In the genomic region with DNA sequence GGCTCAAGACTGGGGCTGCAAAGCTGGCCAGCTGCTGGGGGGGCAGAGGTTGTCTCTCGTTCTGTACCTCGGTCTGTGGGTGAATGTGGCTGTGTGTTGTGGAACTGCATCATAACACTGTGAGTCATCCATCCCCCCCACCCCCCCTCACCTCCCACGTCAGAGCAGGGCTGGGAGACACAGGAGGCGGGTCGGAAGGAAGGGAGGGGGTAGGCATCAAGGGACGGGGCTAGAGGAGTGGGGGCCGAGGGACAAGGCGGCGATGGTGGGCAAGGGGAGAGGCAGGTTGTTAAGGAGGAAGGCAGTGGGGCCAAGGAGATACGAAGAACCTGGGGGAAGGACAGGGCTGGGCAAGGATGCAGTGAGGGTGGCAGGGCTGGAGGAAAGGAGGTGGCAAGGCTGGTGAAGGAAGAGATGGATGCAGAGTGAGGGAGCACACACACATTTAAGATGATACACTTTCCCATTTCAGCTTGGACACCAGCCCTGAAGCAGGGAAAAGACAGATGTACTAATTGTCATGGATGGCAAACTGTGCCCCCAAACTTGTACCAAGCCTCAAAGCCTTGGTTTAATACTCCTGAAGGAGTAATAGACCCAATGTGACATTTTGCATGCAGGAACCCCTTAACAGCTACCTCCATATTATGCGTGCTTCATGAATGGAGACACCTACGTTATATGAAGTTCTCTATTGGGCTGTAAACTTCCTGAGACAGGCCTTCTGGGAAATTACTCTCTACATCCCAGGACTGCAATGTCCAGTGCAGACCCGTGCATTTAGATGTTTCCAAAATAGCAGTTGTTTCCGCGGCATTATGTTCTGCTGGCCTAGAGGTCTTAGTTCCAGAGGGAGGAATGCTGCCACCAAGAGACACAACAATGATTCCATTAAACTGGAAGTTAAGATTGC, we compare ENCODE assay signal across 8 cellular contexts. TPM values are rescaled to one million over a fixed set of nuclear protein-coding genes. Genes with fewer than 3 reads are reported as not detected.
DNase-seq lines count a peak whose midpoint lies in the region; ATAC-seq and TF ChIP-seq lines count a peak whose summit lies in the region.

YPEL4 (minus strand) TSS at position 87 of the 913 bp plus-strand sequence. CDS start 2,805 bp downstream, outside the sequence.

- H3K36me3 Mint-ChIP-seq in CD8-positive, alpha-beta T cell, result no peaks in the 10 kb centered on the region

- no peaks in the 10 kb centered on the region for H3K27me3 ChIP-seq in CD8-positive, alpha-beta T cell (ENCODE audit: insufficient read depth, low read length)
- no peaks in the 10 kb centered on the region; the same call in 1 of the 2 replicates for H3K27me3 ChIP-seq in Karpas-422 (ENCODE audit: low read length)

- H3K4me2 ChIP-seq in Karpas-422 (ENCODE audit: low read depth, low read length, poor library complexity, severe bottlenecking), result peak within 1 kb of the TSS; percentile 32

- peak; percentile 88 for ATAC-seq in CD8-positive, alpha-beta T cell
- ATAC-seq in HG03521 (IDR thresholded peaks at IDR 0.05; ENCODE audit: unreplicated experiment), result no peak
- ATAC-seq in HG02852 (IDR thresholded peaks at IDR 0.05; ENCODE audit: unreplicated experiment), result no peak

- POLR2A ChIA-PET in CD8-positive, alpha-beta T cell (lab: Charles Lee), result interaction anchor here (0.6 to 2.0 kb wide), 5 partner anchors 8 to 120 kb away, joined by 3 to 7 read pairs (median 3); partner anchors contain the start of genes CLP1 and UBE2L6

- intact Hi-C loops in CD8-positive, alpha-beta T cell (cut with DNase I, micrococcal nuclease), result loop anchor here (1.0 to 10.0 kb wide), 7 partner anchors 7 to 225 kb away; partner anchors contain the start of genes CLP1 (in 1 of the 2), SLC43A3 (in 1 of the 2), TIMM10 (in 1 of the 2) and ZDHHC5 (in 1 of the 2)

- H3K27me3 Mint-ChIP-seq in CD8-positive, alpha-beta T cell (ENCODE audit: low read depth), result peaks cover 41% of the 10 kb centered on the region

- peak; percentile 52 to 89 (median 73) for DNase-seq in CD8-positive, alpha-beta T cell
- DNase-seq in Karpas-422 (no peak), choroid plexus epithelial cell (ENCODE audit: low read depth) (peak; percentile 88), kidney glomerular epithelial cell (lab: John Stamatoyannopoulos, UW) (peak; percentile 57)
- peak; percentile 71 to 74 for DNase-seq in activated CD4-positive, alpha-beta T cell treated with anti-CD3 and anti-CD28 coated beads for 4 hours
- peak; percentile 56 for DNase-seq in stimulated activated CD4-positive, alpha-beta T cell treated with anti-CD3 and anti-CD28 coated beads, Interleukin-4, amount 100 ng/mL, for 1 hour

- peak within 1 kb of the TSS; percentile 41 for H3K27ac ChIP-seq in CD8-positive, alpha-beta T cell (ENCODE audit: low read depth, low read length)
- H3K27ac ChIP-seq in Karpas-422 (ENCODE audit: low read length), result no peak within 1 kb of the TSS

- no peaks in the 10 kb centered on the region for H3K9me3 Mint-ChIP-seq in CD8-positive, alpha-beta T cell

- H3K9me2 ChIP-seq in Karpas-422 (replicated peaks; ENCODE audit: insufficient read depth, low read length), result no peaks in the 10 kb centered on the region

- no peaks in the 10 kb centered on the region for H3K79me2 ChIP-seq in Karpas-422 (ENCODE audit: low read length)

- no peaks in the 10 kb centered on the region for H4K20me1 ChIP-seq in Karpas-422 (ENCODE audit: insufficient read depth, low read depth, low read length)

- H3K36me3 ChIP-seq in CD8-positive, alpha-beta T cell (ENCODE audit: insufficient read depth, low read length), result no peaks in the 10 kb centered on the region
- no peaks in the 10 kb centered on the region for H3K36me3 ChIP-seq in Karpas-422 (ENCODE audit: insufficient read depth, low read length)

- peak within 1 kb of the TSS; percentile 14; the same call in 1 of the 2 replicates for H3K9ac ChIP-seq in Karpas-422 (ENCODE audit: low read length)

- H3K4me3 Mint-ChIP-seq in CD8-positive, alpha-beta T cell, result peak within 1 kb of the TSS; percentile 86

- no peak within 1 kb of the TSS for H2AFZ ChIP-seq in Karpas-422 (ENCODE audit: low read length)

- H3K27ac Mint-ChIP-seq in CD8-positive, alpha-beta T cell, result peak within 1 kb of the TSS; percentile 91

- H3K4me1 ChIP-seq in CD8-positive, alpha-beta T cell (ENCODE audit: insufficient read depth, low read length), result peaks cover 19% of the 10 kb centered on the region
- H3K4me1 ChIP-seq in Karpas-422 (ENCODE audit: low read length), result peaks cover 8% of the 10 kb centered on the region

- peak within 1 kb of the TSS; percentile 78 for H3K4me3 ChIP-seq in CD8-positive, alpha-beta T cell (ENCODE audit: low read depth, low read length)
- H3K4me3 ChIP-seq in Karpas-422 (ENCODE audit: low read length) (no peak within 1 kb of the TSS), choroid plexus epithelial cell (ENCODE audit: low read depth, low read length) (peak within 1 kb of the TSS; percentile 61)

- CTCF ChIA-PET in CD8-positive, alpha-beta T cell (lab: Charles Lee), result interaction anchor here (0.7 to 1.2 kb wide), 3 partner anchors 9 to 874 kb away, joined by 3 to 4 read pairs (median 3); partner anchors contain the start of gene UBE2L6

- TF ChIP-seq CTCF in CD8-positive, alpha-beta T cell (IDR thresholded peaks at IDR 0.05), result no peak
- TF ChIP-seq CTCF in choroid plexus epithelial cell (conservative IDR thresholded peaks at IDR 0.05; ENCODE audit: low read depth, low read length), result no peak

- H3K4me1 Mint-ChIP-seq in CD8-positive, alpha-beta T cell (ENCODE audit: low read depth), result peaks cover 53% of the 10 kb centered on the region

- no peaks in the 10 kb centered on the region for H3K9me3 ChIP-seq in CD8-positive, alpha-beta T cell (ENCODE audit: low read length)
- H3K9me3 ChIP-seq in Karpas-422 (ENCODE audit: low read length), result no peaks in the 10 kb centered on the region

RNA-seq across cellular contexts. Expression of gene YPEL4, which starts in this region (rescaled TPM):
- total RNA-seq in CD8-positive, alpha-beta T cell, result 1 to 10 TPM; 7.2 to 7.9 TPM
- total RNA-seq in Karpas-422 (2014; rRNA removed; shearing (Covaris generic); ENCODE audit: low replicate concordance), result not detected in 2 replicates
